Comparison of ENCODE assay signal across 34 cellular contexts in genomic region chr16:7703661-7704060, GRCh38.
"Had no signal": no experiment of that assay in that cellular context is flagged by ENCODE, and none has a peak within 500 bp of the region (broad histone marks: within the 10 kb centered on the region; RNA-seq: fewer than 3 reads in every experiment).

No MANE protein-coding gene starts in this region.

- H3K79me2 ChIP-seq: parathyroid adenoma had no signal

- H3K36me3 ChIP-seq: neutrophil, ovary, right lobe of liver, sigmoid colon, spleen, suprapubic skin, tibial artery, transverse colon, upper lobe of right lung, uterus had no signal

- H3K36me3 Mint-ChIP-seq: naive thymus-derived CD4-positive, alpha-beta T cell; natural killer cell; stimulated activated memory B cell treated with anti-CD40 and anti-IgM and Interleukin-4, amounts not matched to agents 10 μg/mL and 1 μg/mL and 100 μg/mL, for 72 hours; type B pancreatic cell had no signal

- H3K27ac ChIP-seq: neutrophil, ovary, parathyroid adenoma, psoas muscle, right lobe of liver, sigmoid colon, skin epidermis, spleen, suprapubic skin, testis, tibial artery, transverse colon, upper lobe of right lung, uterus had no signal

- H3K4me3 ChIP-seq: ovary, psoas muscle, right lobe of liver, sigmoid colon, skin epidermis, smooth muscle cell, spleen, suprapubic skin, testis, tibial artery, transverse colon, upper lobe of right lung, uterus had no signal

- H3K27me3 Mint-ChIP-seq: naive thymus-derived CD4-positive, alpha-beta T cell; progenitor cell of endocrine pancreas; stimulated activated memory B cell treated with anti-CD40 and anti-IgM and Interleukin-4, amounts not matched to agents 10 μg/mL and 1 μg/mL and 100 μg/mL, for 72 hours; stimulated activated naive CD8-positive, alpha-beta T cell treated with anti-CD3 and anti-CD28 coated beads, Interleukin-15, amount 100 ng/mL, for 72 hours; type B pancreatic cell had no signal

- H3K4me1 ChIP-seq: parathyroid adenoma, psoas muscle, right lobe of liver, sigmoid colon, spleen, suprapubic skin, testis, tibial artery, transverse colon, upper lobe of right lung, uterus had no signal

- H3K4me2 ChIP-seq: smooth muscle cell had no signal

- DNase-seq: naive thymus-derived CD4-positive, alpha-beta T cell; natural killer cell; nephron progenitor cell; nucleus accumbens; ovary; posterior cingulate gyrus; psoas muscle; right cardiac atrium; right lobe of liver; sigmoid colon; spleen; stimulated activated CD4-positive, alpha-beta T cell treated with anti-CD3 and anti-CD28 coated beads, Interleukin-12 subunit alpha, Interleukin-12 subunit beta, amount 100 ng/mL, for 4 hours; stimulated activated CD4-positive, alpha-beta T cell treated with anti-CD3 and anti-CD28 coated beads, Interleukin-1b, Interleukin-23, amount 100 ng/mL, for 48 hours; stimulated activated CD4-positive, alpha-beta T cell treated with anti-CD3 and anti-CD28 coated beads, Interleukin-4, amount 100 ng/mL, for 1 hour; stimulated activated CD4-positive, alpha-beta T cell treated with anti-CD3 and anti-CD28 coated beads, Interleukin-4, amount 100 ng/mL, for 4 hours; stimulated activated CD8-positive, alpha-beta memory T cell treated with anti-CD3 and anti-CD28 coated beads, Interleukin-4, amount 100 ng/mL, for 48 hours; stimulated activated naive CD4-positive, alpha-beta T cell; stimulated activated naive CD8-positive, alpha-beta T cell treated with anti-CD3 and anti-CD28 coated beads, Interleukin-15, amount 100 ng/mL, for 72 hours; stimulated activated naive CD8-positive, alpha-beta T cell treated with anti-CD3 and anti-CD28 coated beads, Interleukin-15, Interleukin-2, amounts not matched to agents 100 U/mL and 50 U/mL, for 24 hours; substantia nigra; testis; tibial artery; transverse colon; upper lobe of right lung; uterus had no signal

- H2AFZ ChIP-seq: parathyroid adenoma had no signal

- H3K9me3 Mint-ChIP-seq: neural crest cell, type B pancreatic cell had no signal

- H3K27ac Mint-ChIP-seq: naive thymus-derived CD4-positive, alpha-beta T cell; natural killer cell; nephron progenitor cell; progenitor cell of endocrine pancreas; stimulated activated memory B cell treated with anti-CD40 and anti-IgM and Interleukin-4, amounts not matched to agents 10 μg/mL and 1 μg/mL and 100 μg/mL, for 72 hours; type B pancreatic cell had no signal

- H3K4me1 Mint-ChIP-seq: naive thymus-derived CD4-positive, alpha-beta T cell; natural killer cell; nephron progenitor cell; neural crest cell; stimulated activated memory B cell treated with anti-CD40 and anti-IgM and Interleukin-4, amounts not matched to agents 10 μg/mL and 1 μg/mL and 100 μg/mL, for 72 hours; stimulated activated naive CD8-positive, alpha-beta T cell treated with anti-CD3 and anti-CD28 coated beads, Interleukin-15, amount 100 ng/mL, for 72 hours had no signal

- H3K4me3 Mint-ChIP-seq: naive thymus-derived CD4-positive, alpha-beta T cell; natural killer cell; nephron progenitor cell; neural crest cell; stimulated activated memory B cell treated with anti-CD40 and anti-IgM and Interleukin-4, amounts not matched to agents 10 μg/mL and 1 μg/mL and 100 μg/mL, for 72 hours; stimulated activated naive CD8-positive, alpha-beta T cell treated with anti-CD3 and anti-CD28 coated beads, Interleukin-15, amount 100 ng/mL, for 72 hours; type B pancreatic cell had no signal

- H3K27me3 ChIP-seq: neutrophil, ovary, right lobe of liver, sigmoid colon, spleen, suprapubic skin, testis, tibial artery, transverse colon, upper lobe of right lung, uterus had no signal

- H3K9me3 ChIP-seq: neutrophil, ovary, psoas muscle, right lobe of liver, sigmoid colon, suprapubic skin, testis, tibial artery, transverse colon, upper lobe of right lung, uterus had no signal
